30 cellular contexts compared by ENCODE assay signal in genomic region chr1:232837085-232837484, GRCh38. TPM values are rescaled to one million over a fixed set of nuclear protein-coding genes. Genes with fewer than 3 reads are reported as not detected.
DNase-seq lines count a peak whose midpoint lies in the region; ATAC-seq, FAIRE-seq and TF ChIP-seq lines count a peak whose summit lies in the region.
"Had no signal": no experiment of that assay in that cellular context is flagged by ENCODE, and none has a peak within 500 bp of the region (broad histone marks: within the 10 kb centered on the region; RNA-seq: fewer than 3 reads in every experiment).

No MANE protein-coding gene starts in this region.

- TF ChIP-seq CTCF in endothelial cell of umbilical vein (IDR thresholded peaks at IDR 0.05; ENCODE audit: extremely low read depth in 1 of 2, insufficient read depth in 1 of 2, low read depth in 1 of 2, low read length in 2 of 2) = no peak
- TF ChIP-seq CTCF in mucosa of descending colon (IDR thresholded peaks at IDR 0.05) = no peak

- H3K36me3 ChIP-seq in endothelial cell of umbilical vein (ENCODE audit: control insufficient read depth in 2 of 2, extremely low read depth in 1 of 2, insufficient read depth in 2 of 2, low read length in 2 of 2) (no peaks in the 10 kb centered on the region), mucosa of descending colon (ENCODE audit: low read depth) (no peaks in the 10 kb centered on the region), HAP-1 (replicated peaks) (no peaks in the 10 kb centered on the region)
- H3K36me3 ChIP-seq: ovary, right atrium auricular region, upper lobe of right lung had no signal

- POLR2A ChIA-PET in endothelial cell of umbilical vein (lab: Charles Lee) = no interaction called here

- H3K27ac ChIP-seq in endothelial cell of umbilical vein (ENCODE audit: insufficient read depth, low read depth, low read length) = no peak overlapping the region
- H3K27ac ChIP-seq: C4-2B, ovary, right atrium auricular region, upper lobe of right lung had no signal

- H3K27me3 ChIP-seq in endothelial cell of umbilical vein (ENCODE audit: control insufficient read depth in 2 of 2, insufficient read depth in 2 of 2, low read length in 2 of 2) (no peaks in the 10 kb centered on the region), HAP-1 (ENCODE audit: low read depth) (no peaks in the 10 kb centered on the region)
- H3K27me3 ChIP-seq: ovary, right atrium auricular region, upper lobe of right lung had no signal

- in situ Hi-C loops in HAP-1 (cut with MboI; ENCODE audit: low sequenced_read_pairs) = no loop called here

- no peak overlapping the region for H2AFZ ChIP-seq in endothelial cell of umbilical vein (ENCODE audit: low read depth, low read length)

- no peaks in the 10 kb centered on the region for H3K9me1 ChIP-seq in endothelial cell of umbilical vein (replicated peaks; ENCODE audit: control insufficient read depth, extremely low read depth, insufficient read depth, low read length)

- dilution Hi-C loops in endothelial cell of umbilical vein (cut with MboI; ENCODE audit: extremely low pct_ligation_motif_present, low sequenced_read_pairs) = no loop called here

- CTCF ChIA-PET in endothelial cell of umbilical vein (lab: Charles Lee) = no interaction called here

- no peaks in the 10 kb centered on the region for H4K20me1 ChIP-seq in endothelial cell of umbilical vein (replicated peaks; ENCODE audit: control insufficient read depth, extremely low read depth, insufficient read depth, low read length)

- H3K4me1 ChIP-seq in endothelial cell of umbilical vein (ENCODE audit: control insufficient read depth, extremely low read depth, insufficient read depth, low read length) (no peaks in the 10 kb centered on the region), mucosa of descending colon (ENCODE audit: low read depth) (no peaks in the 10 kb centered on the region), HAP-1 (no peaks in the 10 kb centered on the region)
- H3K4me1 ChIP-seq: upper lobe of right lung had no signal

- H3K9me3 ChIP-seq in endothelial cell of umbilical vein (replicated peaks; ENCODE audit: control insufficient read depth, insufficient read depth, low read length) (no peaks in the 10 kb centered on the region), mucosa of descending colon (peaks cover 3% of the 10 kb centered on the region), HAP-1 (no peaks in the 10 kb centered on the region)
- H3K9me3 ChIP-seq: ovary, right atrium auricular region, upper lobe of right lung had no signal

- H3K9ac ChIP-seq in endothelial cell of umbilical vein (replicated peaks; ENCODE audit: extremely low read depth, insufficient read depth, low read length) = no peak overlapping the region

- intact Hi-C loops in endothelial cell of umbilical vein (cut with micrococcal nuclease) (no loop called here), mucosa of descending colon (cut with DNase I, micrococcal nuclease) (no loop called here)

- H3K4me2 ChIP-seq in endothelial cell of umbilical vein (ENCODE audit: insufficient read depth, low read length) = no peak overlapping the region

- H3K79me2 ChIP-seq in endothelial cell of umbilical vein (ENCODE audit: control insufficient read depth, insufficient read depth, low read length) = no peaks in the 10 kb centered on the region

- H3K4me3 ChIP-seq in endothelial cell of umbilical vein (replicated peaks in 1 of 3; ENCODE audit: insufficient read depth in 1 of 3, low read depth in 1 of 3, low read length in 3 of 3) (no peak overlapping the region), mucosa of descending colon (no peak overlapping the region), HAP-1 (no peak overlapping the region)
- H3K4me3 ChIP-seq: ovary, right atrium auricular region, upper lobe of right lung had no signal

- ATAC-seq in mucosa of descending colon (peak; percentile 85), GM18519 (IDR thresholded peaks at IDR 0.05; ENCODE audit: low FRiP score, unreplicated experiment) (no peak)
- ATAC-seq: activated CD4-positive, alpha-beta T cell treated with anti-CD3 and anti-CD28 coated beads for 36 hours; SK-N-SH treated with all-trans-retinoic acid at 6 μM for 48 hours; stimulated activated memory B cell treated with anti-CD40 and anti-IgM and Interleukin-4, amounts not matched to agents 10 μg/mL and 1 μg/mL and 100 μg/mL, for 72 hours; upper lobe of right lung had no signal

- DNase-seq in ELR (ENCODE audit: low read depth) = peak; percentile 49
- DNase-seq in NCI-H226 = peak; percentile 31
- no peak for DNase-seq in endothelial cell of umbilical vein (ENCODE audit: low read depth, low spot score)
- no peak for DNase-seq in mucosa of descending colon
- no peak for DNase-seq in HAP-1 (ENCODE audit: low spot score in 2 of 2)
- DNase-seq in cerebellar nuclear complex (lab: John Stamatoyannopoulos, UW) = no peak
- no peak for DNase-seq in stimulated activated CD4-positive, alpha-beta T cell treated with anti-CD3 and anti-CD28 coated beads, Interleukin-4, amount 100 ng/mL, for 4 hours
- DNase-seq: activated CD4-positive, alpha-beta T cell treated with anti-CD3 and anti-CD28 coated beads for 36 hours; activated effector memory CD4-positive, alpha-beta T cell treated with Interleukin-2 at 50 U/mL for 16 hours; activated T-cell treated with anti-CD3 and anti-CD28 coated beads for 4 hours; aorta; Caco-2; central memory CD4-positive, alpha-beta T cell; dermis blood vessel endothelial cell; DMS79 treated with DMSO at 0.1 percent for 48 hours; GOT3; NCI-H1417; NCI-H2029 treated with DMSO at 0.1 percent for 48 hours; NCI-H2227 treated with DMSO at 0.1 percent for 48 hours; NCI-H748 treated with DMSO at 0.1 percent for 48 hours; ovary; RPMI8226; stimulated activated CD4-positive, alpha-beta T cell treated with anti-CD3 and anti-CD28 coated beads, Interleukin-12 subunit alpha, Interleukin-12 subunit beta, amount 100 ng/mL, for 4 hours; stimulated activated CD4-positive, alpha-beta T cell treated with anti-CD3 and anti-CD28 coated beads, Interleukin-4, amount 100 ng/mL, for 1 hour; upper lobe of right lung had no signal

- no peak for TF ChIP-seq POLR2A in endothelial cell of umbilical vein (IDR thresholded peaks at IDR 0.05; ENCODE audit: low read depth, low read length)

- BruUV-seq in endothelial cell of umbilical vein (replicated peaks; lab: Mats Ljungman, UMichigan) = no TSS peak

- no peak for FAIRE-seq in endothelial cell of umbilical vein (lab: Jason Lieb, UNC)

TF ChIP-seq in endothelial cell of umbilical vein, 7 proteins besides CTCF, POLR2A, EP300 and RAD21:
- TF ChIP-seq FOS (IDR thresholded peaks at IDR 0.05; ENCODE audit: borderline replicate concordance, insufficient read depth, low read length) = peak; percentile 57
- no peak for TF ChIP-seq MAX (IDR thresholded peaks at IDR 0.05; ENCODE audit: insufficient read depth, insufficient read length)

RNA-seq across cellular contexts. Expression of gene MAP10, which starts 31.9 kb away (rescaled TPM):
- total RNA-seq in endothelial cell of umbilical vein = 1.9 and 2.0 TPM in 2 replicates
- 0.86 and 0.88 TPM in 2 replicates for polyA plus RNA-seq in endothelial cell of umbilical vein
- polyA plus RNA-seq in endothelial cell of umbilical vein (2011; cell fraction: cytosol; rRNA removed) = 0.88 and 0.96 TPM in 2 replicates
- polyA plus RNA-seq in endothelial cell of umbilical vein (2011; cell fraction: nucleus; rRNA removed) = 0.90 and 0.96 TPM in 2 replicates
- 0.89 and 1.3 TPM in 2 replicates for polyA plus RNA-seq in endothelial cell of umbilical vein (2012)
- polyA minus RNA-seq in endothelial cell of umbilical vein = 0.85 and 1.9 TPM in 2 replicates
- polyA minus RNA-seq in endothelial cell of umbilical vein (2011; cell fraction: cytosol; rRNA and poly(A)+ RNA removed) = not detected
- polyA minus RNA-seq in endothelial cell of umbilical vein (2011; cell fraction: nucleus; rRNA and poly(A)+ RNA removed) = 1.5 and 2.9 TPM in 2 replicates
- total RNA-seq in mucosa of descending colon = 1 to 10 TPM; 1.6 to 4.3 (median 2.2) TPM
- total RNA-seq: Caco-2 had no signal

Comparison
In these comparisons a context has a peak if more than half of its experiments do, and no peak if none do; other contexts are left out.
1. DNase-seq: peak in ELR (single experiment) and NCI-H226 (single experiment); none in endothelial cell of umbilical vein (single experiment), mucosa of descending colon (0 of 3), HAP-1 (0 of 2), cerebellar nuclear complex (0 of 2) and stimulated activated CD4-positive, alpha-beta T cell treated with anti-CD3 and anti-CD28 coated beads, Interleukin-4, amount 100 ng/mL, for 4 hours (0 of 2).